8 cellular contexts compared by ENCODE assay signal in genomic region chr3:125357032-125357658, GRCh38. TPM values are rescaled to one million over a fixed set of nuclear protein-coding genes. Genes with fewer than 3 reads are reported as not detected.
DNase-seq lines count a peak whose midpoint lies in the region; ATAC-seq and TF ChIP-seq lines count a peak whose summit lies in the region.

No MANE protein-coding gene starts in this region.

- no peak for TF ChIP-seq CTCF in PC-3 (conservative IDR thresholded peaks at IDR 0.05; ENCODE audit: low read depth, low read length)

- no peaks in the 10 kb centered on the region for H4K20me1 ChIP-seq in PC-3 (ENCODE audit: low read length)

- peak overlapping the region; percentile 74 for H2AFZ ChIP-seq in PC-3 (ENCODE audit: low read length)

- H3K4me2 ChIP-seq in PC-3 (ENCODE audit: low read length) = peak overlapping the region; percentile 83

- no peaks in the 10 kb centered on the region for H3K9me2 ChIP-seq in PC-3 (replicated peaks; ENCODE audit: low read length)

- POLR2A ChIA-PET in HEK293T (lab: Yijun Ruan, JAX) (interaction anchor here (1.1 to 1.4 kb wide), 2 partner anchors 9 to 16 kb away, joined by 3 to 7 read pairs; no protein-coding TSS in a partner anchor), PC-3 (lab: Charles Lee; ENCODE audit: unreplicated experiment) (no interaction called here)

- H3K4me3 ChIP-seq in PC-3 (ENCODE audit: low read length) = peak overlapping the region; percentile 72

- no peaks in the 10 kb centered on the region for H3K27me3 ChIP-seq in PC-3 (ENCODE audit: low read length)

- CTCF ChIA-PET in HEK293T (lab: Yijun Ruan, JAX) (no interaction called here), PC-3 (lab: Charles Lee) (no interaction called here)
- CTCF ChIA-PET in activated naive CD4-positive, alpha-beta T cell treated with anti-CD3 and anti-CD28 coated beads, Interleukin-2, amount 10 ng/mL, durations not matched to agents 7 days and 5 days (lab: Charles Lee) = interaction anchor here (0.6 to 1.1 kb wide), 2 partner anchors 76 to 455 kb away, joined by 3 read pairs; no protein-coding TSS in a partner anchor

- no TSS peak for BruUV-seq in PC-3 (replicated peaks; lab: Mats Ljungman, UMichigan)

- peaks cover 42% of the 10 kb centered on the region for H3K4me1 Mint-ChIP-seq in activated naive CD4-positive, alpha-beta T cell treated with anti-CD3 and anti-CD28 coated beads, Interleukin-2, amount 10 ng/mL, durations not matched to agents 7 days and 5 days

- no peaks in the 10 kb centered on the region for H3F3A ChIP-seq in PC-3 (ENCODE audit: low read length, unreplicated experiment)

- H3K79me2 ChIP-seq in PC-3 (ENCODE audit: low read length) = peaks cover 95% of the 10 kb centered on the region

- ATAC-seq in PC-3 = peak; percentile 89
- ATAC-seq in left cardiac atrium = peak; percentile 85 to 94

- H3K27ac Mint-ChIP-seq in activated naive CD4-positive, alpha-beta T cell treated with anti-CD3 and anti-CD28 coated beads, Interleukin-2, amount 10 ng/mL, durations not matched to agents 7 days and 5 days = no peak overlapping the region

- no peaks in the 10 kb centered on the region for H3K9me3 ChIP-seq in PC-3 (ENCODE audit: low read length)

- H3K36me3 Mint-ChIP-seq in activated naive CD4-positive, alpha-beta T cell treated with anti-CD3 and anti-CD28 coated beads, Interleukin-2, amount 10 ng/mL, durations not matched to agents 7 days and 5 days = peaks cover 13% of the 10 kb centered on the region

- H3K4me3 Mint-ChIP-seq in activated naive CD4-positive, alpha-beta T cell treated with anti-CD3 and anti-CD28 coated beads, Interleukin-2, amount 10 ng/mL, durations not matched to agents 7 days and 5 days = peak overlapping the region; percentile 79

- H3K9me3 Mint-ChIP-seq in activated naive CD4-positive, alpha-beta T cell treated with anti-CD3 and anti-CD28 coated beads, Interleukin-2, amount 10 ng/mL, durations not matched to agents 7 days and 5 days = no peaks in the 10 kb centered on the region

- H3K4me1 ChIP-seq in PC-3 (ENCODE audit: insufficient read depth, low read length) = peaks cover 10% of the 10 kb centered on the region; the same call in 1 of the 2 replicates

- H3K27me3 Mint-ChIP-seq in activated naive CD4-positive, alpha-beta T cell treated with anti-CD3 and anti-CD28 coated beads, Interleukin-2, amount 10 ng/mL, durations not matched to agents 7 days and 5 days = peaks cover 3% of the 10 kb centered on the region

- peak; percentile 73 for DNase-seq in ELF-1 (ENCODE audit: low read depth, low spot score)
- DNase-seq in HEK293T (ENCODE audit: extremely low spot score) = peak; percentile 64
- DNase-seq in PC-3 = peak; percentile 33
- peak; percentile 70 for DNase-seq in activated naive CD4-positive, alpha-beta T cell treated with anti-CD3 and anti-CD28 coated beads, Interleukin-2, amount 10 ng/mL, durations not matched to agents 7 days and 5 days
- DNase-seq in left cardiac atrium = peak; percentile 63
- DNase-seq in retina = peak; percentile 92
- DNase-seq in NCI-H2196 treated with DMSO at 0.1 percent for 48 hours (lab: John Stamatoyannopoulos, UW; ENCODE audit: unreplicated experiment) = no peak
- no peak for DNase-seq in inferior parietal cortex (ENCODE audit: extremely low spot score)

- peak overlapping the region; percentile 74 for H3K9ac ChIP-seq in PC-3 (ENCODE audit: low read length)

- no peaks in the 10 kb centered on the region for H3K36me3 ChIP-seq in PC-3 (ENCODE audit: low read depth, low read length)

- H3K27ac ChIP-seq in PC-3 (ENCODE audit: low read length) = no peak overlapping the region

- intact Hi-C loops in PC-3 (cut with micrococcal nuclease) = no loop called here
- intact Hi-C loops in left cardiac atrium (cut with DNase I) = no loop called here

TF ChIP-seq in HEK293T, 16 proteins besides CTCF, POLR2A, EP300 and RAD21:
- TF ChIP-seq PKNOX1 (IDR thresholded peaks at IDR 0.05) (peak; percentile 44; the same call in 1 of the 2 replicates), SUZ12 (IDR thresholded peaks at IDR 0.05) (no peak), ZNF384 (IDR thresholded peaks at IDR 0.05) (no peak), FOXK2 (IDR thresholded peaks at IDR 0.05) (no peak)
TF ChIP-seq in HEK293T: peak in this region for 1.

RNA-seq across cellular contexts. Expression of gene ZNF148, which starts 18.0 kb away (rescaled TPM):
- total RNA-seq in PC-3 (2014; rRNA removed) (18.1 and 23.3 TPM in 2 replicates), left cardiac atrium (10 to 100 TPM; 42.3 to 42.6 TPM)

Comparison
In these comparisons a context has a peak if more than half of its experiments do, and no peak if none do; other contexts are left out.
1. DNase-seq: peak in ELF-1 (single experiment), HEK293T (single experiment), PC-3 (single experiment), activated naive CD4-positive, alpha-beta T cell treated with anti-CD3 and anti-CD28 coated beads, Interleukin-2, amount 10 ng/mL, durations not matched to agents 7 days and 5 days (single experiment), left cardiac atrium (single experiment) and retina (single experiment); none in NCI-H2196 treated with DMSO at 0.1 percent for 48 hours (single experiment) and inferior parietal cortex (single experiment).